Comparison of ENCODE assay signal across 16 cellular contexts in the genomic region with DNA sequence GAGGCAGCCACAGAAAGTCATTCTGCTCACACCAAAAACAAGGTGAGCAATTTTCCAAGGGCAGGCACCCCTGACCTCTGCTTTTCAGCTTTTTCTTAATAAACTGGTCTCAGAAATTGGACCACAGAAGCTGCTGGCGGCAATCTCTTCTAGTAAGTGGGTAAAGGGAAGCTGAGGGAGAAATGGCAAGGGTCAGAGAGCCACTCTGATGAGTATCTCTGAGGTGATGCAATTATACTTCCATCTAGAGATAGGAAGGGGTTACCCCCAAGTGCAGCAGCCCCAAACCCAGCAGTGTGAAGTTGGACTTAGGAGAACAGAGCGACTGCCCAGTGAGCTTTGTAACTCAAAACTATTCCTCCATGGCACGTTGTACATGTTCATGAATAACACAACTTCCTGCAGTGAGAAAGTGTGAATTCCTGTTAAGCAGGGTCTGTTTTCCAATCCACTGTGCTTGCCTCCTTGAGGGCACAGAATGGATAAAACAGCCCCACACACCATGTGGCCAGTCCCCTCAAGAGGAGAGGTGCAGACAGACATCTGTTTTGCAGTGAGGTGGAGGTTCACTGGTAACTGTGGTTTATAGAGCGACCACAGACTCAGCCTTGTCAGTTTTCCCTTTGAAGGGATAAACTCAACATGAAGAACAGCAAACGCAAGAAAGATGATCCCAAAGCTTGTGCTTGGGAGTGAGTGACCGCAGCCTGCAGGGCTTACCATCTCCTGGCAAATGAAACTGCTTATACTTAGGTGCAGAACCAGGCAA.
DNase-seq lines count a peak whose midpoint lies in the region; ATAC-seq, FAIRE-seq and TF ChIP-seq lines count a peak whose summit lies in the region.
"Had no signal": no experiment of that assay in that cellular context is flagged by ENCODE, and none has a peak within 500 bp of the region (broad histone marks: within the 10 kb centered on the region; RNA-seq: fewer than 3 reads in every experiment).

No MANE protein-coding gene starts in this region.

- H3K27ac Mint-ChIP-seq in activated CD4-positive, alpha-beta T cell treated with anti-CD3 and anti-CD28 coated beads, Interleukin-2, amount 10 ng/mL, durations not matched to agents 7 days and 5 days: peak overlapping the region; percentile 70
- no peak overlapping the region for H3K27ac Mint-ChIP-seq in activated CD4-positive, alpha-beta T cell treated with anti-CD3 and anti-CD28 coated beads for 36 hours
- no peak overlapping the region for H3K27ac Mint-ChIP-seq in T-cell
- H3K27ac Mint-ChIP-seq: HFFc6 had no signal

- no peaks in the 10 kb centered on the region for H3K27me3 Mint-ChIP-seq in activated CD4-positive, alpha-beta T cell treated with anti-CD3 and anti-CD28 coated beads, Interleukin-2, amount 10 ng/mL, durations not matched to agents 7 days and 5 days
- no peaks in the 10 kb centered on the region for H3K27me3 Mint-ChIP-seq in activated CD4-positive, alpha-beta T cell treated with anti-CD3 and anti-CD28 coated beads for 36 hours
- peaks cover 0 to 7% of the 10 kb centered on the region in 2 donors for H3K27me3 Mint-ChIP-seq in T-cell

- H3K4me2 ChIP-seq in K562 (ENCODE audit: insufficient read depth, low read length) (no peak overlapping the region; the same call in 1 of the 2 replicates), smooth muscle cell (peak overlapping the region; percentile 66)
- H3K4me2 ChIP-seq: A549 had no signal

- no peak for FAIRE-seq in K562 (lab: Jason Lieb, UNC)
- FAIRE-seq: A549 had no signal

- no peaks in the 10 kb centered on the region for H3K9me1 ChIP-seq in K562 (ENCODE audit: control insufficient read depth, insufficient read depth, low read length)

- POLR2A ChIA-PET in activated CD4-positive, alpha-beta T cell treated with anti-CD3 and anti-CD28 coated beads, Interleukin-2, amount 10 ng/mL, durations not matched to agents 7 days and 5 days (lab: Charles Lee): no interaction called here
- POLR2A ChIA-PET in activated CD4-positive, alpha-beta T cell treated with anti-CD3 and anti-CD28 coated beads for 36 hours (lab: Charles Lee): no interaction called here
- POLR2A ChIA-PET in K562 (lab: Yijun Ruan, JAX) (no interaction called here), T-cell (lab: Charles Lee) (no interaction called here)

- no peaks in the 10 kb centered on the region; a peak in 2 of 5 replicates for H3K4me1 ChIP-seq in K562 (replicated peaks in 1 of 2; ENCODE audit: control insufficient read depth in 2 of 2, insufficient read depth in 2 of 2, low read length in 2 of 2)
- H3K4me1 ChIP-seq in smooth muscle cell (ENCODE audit: low read depth): no peaks in the 10 kb centered on the region
- H3K4me1 ChIP-seq: A549, SJSA1 had no signal

- TF ChIP-seq CTCF in K562 (IDR thresholded peaks at IDR 0.05 in 2 of 3, conservative IDR thresholded peaks at IDR 0.05 in 1 of 3; ENCODE audit: insufficient read depth in 2 of 3, low read depth in 1 of 3, low read length in 3 of 3) (no peak), smooth muscle cell (IDR thresholded peaks at IDR 0.05; ENCODE audit: borderline replicate concordance, insufficient read depth, poor library complexity, severe bottlenecking) (no peak)

- H3K36me3 Mint-ChIP-seq in activated CD4-positive, alpha-beta T cell treated with anti-CD3 and anti-CD28 coated beads, Interleukin-2, amount 10 ng/mL, durations not matched to agents 7 days and 5 days (ENCODE audit: low read depth): peaks cover 3% of the 10 kb centered on the region
- H3K36me3 Mint-ChIP-seq in activated CD4-positive, alpha-beta T cell treated with anti-CD3 and anti-CD28 coated beads for 36 hours (ENCODE audit: low read depth): no peaks in the 10 kb centered on the region
- H3K36me3 Mint-ChIP-seq in T-cell: no peaks in the 10 kb centered on the region

- no peaks in the 10 kb centered on the region for H3F3A ChIP-seq in smooth muscle cell (ENCODE audit: low read depth)

- H4K20me1 ChIP-seq in K562 (replicated peaks; ENCODE audit: control insufficient read depth, insufficient read depth, low read length) (no peaks in the 10 kb centered on the region), smooth muscle cell (ENCODE audit: low read depth) (no peaks in the 10 kb centered on the region)

- H3K27me3 ChIP-seq in K562 (ENCODE audit: control insufficient read depth in 2 of 2, insufficient read depth in 2 of 2, low read length in 2 of 2) (no peaks in the 10 kb centered on the region; a peak in 1 of 5 replicates), smooth muscle cell (ENCODE audit: low read depth) (no peaks in the 10 kb centered on the region)
- H3K27me3 ChIP-seq: SJSA1 had no signal

- no peak for TF ChIP-seq EP300 in K562 (IDR thresholded peaks at IDR 0.05; ENCODE audit: low read length)

- no TSS peak for BruUV-seq in K562 (replicated peaks; lab: Mats Ljungman, UMichigan)

- H3K4me3 Mint-ChIP-seq in activated CD4-positive, alpha-beta T cell treated with anti-CD3 and anti-CD28 coated beads, Interleukin-2, amount 10 ng/mL, durations not matched to agents 7 days and 5 days: no peak overlapping the region
- no peak overlapping the region for H3K4me3 Mint-ChIP-seq in activated CD4-positive, alpha-beta T cell treated with anti-CD3 and anti-CD28 coated beads for 36 hours
- no peak overlapping the region for H3K4me3 Mint-ChIP-seq in T-cell
- H3K4me3 Mint-ChIP-seq: HFFc6 had no signal

- in situ Hi-C loops in K562 (cut with MboI): no loop called here

- H3K79me2 ChIP-seq in K562 (ENCODE audit: control insufficient read depth, insufficient read depth, low read length) (no peaks in the 10 kb centered on the region), smooth muscle cell (ENCODE audit: low read depth) (no peaks in the 10 kb centered on the region)

- H3K4me3 ChIP-seq in K562: no peak overlapping the region
- H3K4me3 ChIP-seq in smooth muscle cell: no peak overlapping the region
- H3K4me3 ChIP-seq: A549, SJSA1 had no signal

- H3K36me3 ChIP-seq in KOPT-K1 (ENCODE audit: insufficient read depth, low read length): no peaks in the 10 kb centered on the region
- no peaks in the 10 kb centered on the region for H3K36me3 ChIP-seq in K562 (ENCODE audit: control insufficient read depth, insufficient read depth, low read length)
- H3K36me3 ChIP-seq in smooth muscle cell (ENCODE audit: low read depth): no peaks in the 10 kb centered on the region
- H3K36me3 ChIP-seq: SJSA1 had no signal

- peak; percentile 8 for DNase-seq in activated CD4-positive, alpha-beta T cell treated with anti-CD3 and anti-CD28 coated beads, Interleukin-2, amount 10 ng/mL, durations not matched to agents 7 days and 5 days
- DNase-seq in activated CD4-positive, alpha-beta T cell treated with anti-CD3 and anti-CD28 coated beads for 36 hours: no peak
- DNase-seq in K562 (ENCODE audit: extremely low read depth in 1 of 4, low spot score in 3 of 4) (no peak), smooth muscle cell (lab: John Stamatoyannopoulos, UW; ENCODE audit: unreplicated experiment) (no peak), T-cell (no peak), glomerular visceral epithelial cell (ENCODE audit: extremely low spot score) (no peak)
- DNase-seq: C1 segment of cervical spinal cord; DMS 273 treated with DMSO at 0.1 percent for 48 hours; HFFc6; NCI-H187; NCI-H69; NK-92 treated with Interleukin-12 subunit alpha and Interleukin-12 subunit beta, amount 100 ng/mL, for 24 hours had no signal

- no peak for TF ChIP-seq POLR2A in K562 (conservative IDR thresholded peaks at IDR 0.05)

- intact Hi-C loops in activated CD4-positive, alpha-beta T cell treated with anti-CD3 and anti-CD28 coated beads for 36 hours (cut with DNase I, micrococcal nuclease): no loop called here
- intact Hi-C loops in K562 (cut with micrococcal nuclease): no loop called here

- WGBS in K562 (ENCODE audit: insufficient coverage, low coverage, missing lambda C conversion rate): 19% methylated on average over 5 of the region's 6 CpGs
- WGBS in smooth muscle cell (ENCODE audit: low lambda C conversion rate): 48% methylated on average over 6 of the region's 6 CpGs

- peaks cover 37% of the 10 kb centered on the region for H3K4me1 Mint-ChIP-seq in activated CD4-positive, alpha-beta T cell treated with anti-CD3 and anti-CD28 coated beads, Interleukin-2, amount 10 ng/mL, durations not matched to agents 7 days and 5 days
- peaks cover 27% of the 10 kb centered on the region for H3K4me1 Mint-ChIP-seq in activated CD4-positive, alpha-beta T cell treated with anti-CD3 and anti-CD28 coated beads for 36 hours
- H3K4me1 Mint-ChIP-seq in T-cell: peaks cover 26 to 37% (median 28%) of the 10 kb centered on the region in 3 donors

- no peaks in the 10 kb centered on the region for H3K9me3 ChIP-seq in KOPT-K1 (ENCODE audit: insufficient read depth, low read length, poor library complexity, severe bottlenecking)
- no peaks in the 10 kb centered on the region for H3K9me3 ChIP-seq in K562 (replicated peaks; ENCODE audit: control insufficient read depth, insufficient read depth, low read depth, low read length)
- H3K9me3 ChIP-seq in smooth muscle cell (replicated peaks; ENCODE audit: low read depth): no peaks in the 10 kb centered on the region
- H3K9me3 ChIP-seq: A549, SJSA1 had no signal

- no peak overlapping the region for H3K9ac ChIP-seq in K562 (ENCODE audit: insufficient read depth in 1 of 2, low read depth in 2 of 2, low read length in 2 of 2)
- no peak overlapping the region for H3K9ac ChIP-seq in smooth muscle cell (ENCODE audit: low read depth)

- peak overlapping the region; percentile 51 for H3K27ac ChIP-seq in KOPT-K1 (ENCODE audit: low read depth, low read length, poor library complexity, severe bottlenecking)
- H3K27ac ChIP-seq in K562 (ENCODE audit: extremely low read depth, low read depth, low read length): no peak overlapping the region
- H3K27ac ChIP-seq in smooth muscle cell (ENCODE audit: low read depth): no peak overlapping the region
- H3K27ac ChIP-seq: A549, RWPE1, SJSA1 had no signal

- CTCF ChIA-PET in activated CD4-positive, alpha-beta T cell treated with anti-CD3 and anti-CD28 coated beads, Interleukin-2, amount 10 ng/mL, durations not matched to agents 7 days and 5 days (lab: Charles Lee): interaction anchor here (0.8 to 1.0 kb wide), 2 partner anchors 40 to 426 kb away, joined by 3 read pairs; no protein-coding TSS in a partner anchor
- CTCF ChIA-PET in activated CD4-positive, alpha-beta T cell treated with anti-CD3 and anti-CD28 coated beads for 36 hours (lab: Charles Lee): no interaction called here
- CTCF ChIA-PET in K562 (lab: Yijun Ruan, JAX; ENCODE audit: low intra/inter-chr PET ratio) (no interaction called here), T-cell (lab: Charles Lee) (no interaction called here)

- no peaks in the 10 kb centered on the region for H3K9me3 Mint-ChIP-seq in activated CD4-positive, alpha-beta T cell treated with anti-CD3 and anti-CD28 coated beads, Interleukin-2, amount 10 ng/mL, durations not matched to agents 7 days and 5 days
- no peaks in the 10 kb centered on the region for H3K9me3 Mint-ChIP-seq in activated CD4-positive, alpha-beta T cell treated with anti-CD3 and anti-CD28 coated beads for 36 hours (ENCODE audit: low read depth)
- no peaks in the 10 kb centered on the region for H3K9me3 Mint-ChIP-seq in T-cell
- H3K9me3 Mint-ChIP-seq: HFFc6 had no signal

- ATAC-seq in activated CD4-positive, alpha-beta T cell treated with anti-CD3 and anti-CD28 coated beads for 36 hours: no peak
- ATAC-seq in K562 (no peak), T-cell (replicated peaks in 1 of 4) (no peak)
- ATAC-seq: A549 had no signal

- H2AFZ ChIP-seq in K562 (ENCODE audit: low read depth, low read length) (peak overlapping the region; percentile 9; the same call in 1 of the 2 replicates), smooth muscle cell (ENCODE audit: low read depth) (no peak overlapping the region)

- TF ChIP-seq RAD21 in K562 (CRISPR knock-in tag; conservative IDR thresholded peaks at IDR 0.05 in 1 of 2, IDR thresholded peaks at IDR 0.05 in 1 of 2): no peak
